In the genomic region with DNA sequence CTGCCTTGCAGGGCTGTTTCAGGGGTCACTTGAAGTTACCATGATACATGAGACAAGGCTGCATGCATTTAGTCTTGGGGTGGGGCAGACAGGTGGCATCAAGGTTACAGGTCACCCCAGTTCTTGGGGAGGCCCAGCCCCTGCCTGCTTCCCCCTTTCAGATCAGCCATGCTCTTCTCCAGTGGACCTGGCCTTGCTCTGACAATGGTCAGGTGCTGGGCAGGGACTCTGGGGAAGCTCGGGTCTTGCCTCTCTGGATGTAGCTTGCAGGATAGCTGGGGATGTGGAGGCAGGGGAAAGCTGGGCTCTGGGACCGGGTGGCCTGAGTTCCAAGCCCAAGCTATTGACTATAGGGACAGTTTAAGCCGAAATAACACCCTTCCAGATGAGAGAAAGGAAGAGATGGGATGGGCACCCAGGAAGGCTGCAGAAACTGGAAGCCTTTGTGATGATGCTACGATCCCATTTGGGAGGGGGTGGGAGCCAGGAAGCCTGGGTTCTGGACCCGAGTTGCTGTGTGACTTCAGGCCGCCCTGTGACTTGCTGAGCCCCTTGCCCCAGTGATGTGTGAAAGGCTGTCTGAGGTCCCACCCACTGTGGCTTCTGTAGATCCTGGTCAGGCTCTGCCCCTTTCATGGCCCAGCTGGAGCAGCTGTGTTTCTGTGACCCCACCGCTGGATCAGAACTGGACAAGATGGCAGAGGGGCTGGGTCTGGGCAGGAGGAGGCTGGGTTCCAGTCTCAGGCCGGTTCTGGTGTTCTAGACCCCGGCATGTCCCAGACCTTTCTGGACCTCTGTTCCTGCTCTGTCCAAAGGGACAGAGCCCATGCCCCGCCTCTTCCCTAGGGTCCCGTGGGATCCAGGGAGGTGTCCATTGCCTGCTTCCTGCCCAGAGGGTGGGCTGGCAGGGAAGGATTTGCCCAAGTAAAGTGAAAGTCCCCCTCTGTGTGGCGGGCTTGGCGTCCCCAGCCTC, we compare ENCODE assay signal across 2 cellular contexts.
TF ChIP-seq lines count a peak whose summit lies in the region.

No MANE protein-coding gene starts in this region.

TF ChIP-seq in HCT116, 20 proteins besides CTCF, POLR2A, EP300 and RAD21:
- TF ChIP-seq ATF3 (IDR thresholded peaks at IDR 0.05): no peak
- no peak for TF ChIP-seq MAX (IDR thresholded peaks at IDR 0.05)
- no peak for TF ChIP-seq SP1 (IDR thresholded peaks at IDR 0.05; ENCODE audit: low read depth)

TF ChIP-seq in HEK293T, 16 proteins besides CTCF, POLR2A, EP300 and RAD21:
- TF ChIP-seq LEF1 (IDR thresholded peaks at IDR 0.05; ENCODE audit: borderline replicate concordance) (no peak), ELF4 (IDR thresholded peaks at IDR 0.05) (no peak), NFRKB (IDR thresholded peaks at IDR 0.05) (no peak)
